In genomic region chr2:100984892-100985307, GRCh38 we compare ENCODE assay signal across 8 cellular contexts. TPM values are rescaled to one million over a fixed set of nuclear protein-coding genes. Genes with fewer than 3 reads are reported as not detected.
DNase-seq lines count a peak whose midpoint lies in the region; TF ChIP-seq lines count a peak whose summit lies in the region.

No MANE protein-coding gene starts in this region.

- H3K27me3 ChIP-seq in parathyroid adenoma (ENCODE audit: control insufficient read depth, insufficient read depth, low read length): no peaks in the 10 kb centered on the region

- H3K36me3 Mint-ChIP-seq in type B pancreatic cell: peaks cover 4% of the 10 kb centered on the region

- H3K79me2 ChIP-seq in parathyroid adenoma: no peaks in the 10 kb centered on the region

- H3K4me2 ChIP-seq in parathyroid adenoma (ENCODE audit: low read length): no peak overlapping the region

- peaks cover 13% of the 10 kb centered on the region for H3K4me1 Mint-ChIP-seq in type B pancreatic cell (ENCODE audit: unreplicated experiment)

- no peak overlapping the region for H3K9ac ChIP-seq in parathyroid adenoma

- H3K4me1 ChIP-seq in parathyroid adenoma: no peaks in the 10 kb centered on the region

- H3K27ac ChIP-seq in parathyroid adenoma: no peak overlapping the region

- peak overlapping the region; percentile 5 for H3K27ac Mint-ChIP-seq in type B pancreatic cell

- no peak overlapping the region for H3K4me3 ChIP-seq in parathyroid adenoma (ENCODE audit: low read depth, low read length)

- H3K4me3 Mint-ChIP-seq in type B pancreatic cell: no peak overlapping the region

- in situ Hi-C loops in KBM-7 (cut with MboI; ENCODE audit: low pct_unique_long_range_greater_than_20kb, low sequenced_read_pairs): loop anchor here (25.0 kb wide), 1 partner anchor 373 kb away; no protein-coding TSS in a partner anchor

- DNase-seq in NCI-H2107 (lab: John Stamatoyannopoulos, UW) (peak; percentile 44), NCI-H2107 treated with DMSO at 0.1 percent for 48 hours (lab: John Stamatoyannopoulos, UW; ENCODE audit: unreplicated experiment) (no peak), KBM-7 (peak; percentile 67), SK-N-DZ (ENCODE audit: low spot score) (peak; percentile 72), glomerular visceral epithelial cell (ENCODE audit: extremely low spot score) (peak; percentile 79), type B pancreatic cell (ENCODE audit: extremely low spot score, unreplicated experiment) (no peak)
- DNase-seq in activated naive CD4-positive, alpha-beta T cell treated with Interleukin-2 at 50 U/mL for 16 hours: peak; percentile 77

- peaks cover 9% of the 10 kb centered on the region for H3K27me3 Mint-ChIP-seq in type B pancreatic cell

- H3K9me3 Mint-ChIP-seq in type B pancreatic cell: no peaks in the 10 kb centered on the region

- no peaks in the 10 kb centered on the region for H3K9me3 ChIP-seq in parathyroid adenoma (ENCODE audit: control insufficient read depth, low read length)

- TF ChIP-seq CTCF in parathyroid adenoma (IDR thresholded peaks at IDR 0.05): peak; percentile 92
- TF ChIP-seq CTCF in type B pancreatic cell (conservative IDR thresholded peaks at IDR 0.05): peak; percentile 97

- no peaks in the 10 kb centered on the region for H3K36me3 ChIP-seq in parathyroid adenoma (ENCODE audit: control insufficient read depth, insufficient read depth, low read length)

- H2AFZ ChIP-seq in parathyroid adenoma: no peak overlapping the region

RNA-seq across cellular contexts. Expression of gene RPL31, which starts 17.2 kb away (rescaled TPM):
- 1,462 and 1,861 TPM in 2 replicates for polyA plus RNA-seq in SK-N-DZ (2014; cell fraction: cytosol; rRNA removed)
- 1,121 and 2,446 TPM in 2 replicates for polyA plus RNA-seq in SK-N-DZ (2014; cell fraction: nucleus; rRNA removed)
- total RNA-seq in type B pancreatic cell (ENCODE audit: low replicate concordance): 1,718 and 2,012 TPM in 2 replicates

Comparison
In these comparisons a context has a peak if more than half of its experiments do, and no peak if none do; other contexts are left out.
1. DNase-seq: peak in NCI-H2107 (single experiment), KBM-7 (single experiment), SK-N-DZ (single experiment), activated naive CD4-positive, alpha-beta T cell treated with Interleukin-2 at 50 U/mL for 16 hours (single experiment) and glomerular visceral epithelial cell (single experiment); none in NCI-H2107 treated with DMSO at 0.1 percent for 48 hours (single experiment) and type B pancreatic cell (single experiment).